18 cellular contexts compared by ENCODE assay signal in the genomic region with DNA sequence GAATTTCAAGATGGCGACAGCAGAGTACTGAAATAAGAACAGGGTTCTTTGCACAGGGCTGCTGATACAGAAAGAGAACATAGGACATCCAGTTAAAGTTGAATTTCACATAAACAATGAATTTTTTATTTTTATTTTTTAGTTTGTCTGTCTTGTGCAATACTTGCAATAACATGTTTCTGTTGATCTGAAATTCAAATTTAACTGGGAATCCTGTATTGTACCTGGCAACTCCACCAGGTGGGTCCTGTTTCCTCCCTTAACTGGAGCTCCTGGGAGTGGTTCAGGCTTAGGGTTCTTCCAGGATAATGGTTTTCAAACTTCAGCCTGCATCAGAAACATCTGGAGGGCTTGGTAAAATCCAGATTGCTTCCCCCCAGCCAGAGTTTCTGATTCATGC.
"Had no signal": no experiment of that assay in that cellular context is flagged by ENCODE, and none has a peak within 500 bp of the region (broad histone marks: within the 10 kb centered on the region; RNA-seq: fewer than 3 reads in every experiment).

No MANE protein-coding gene starts in this region.

- H3K9me3 Mint-ChIP-seq: natural killer cell treated with Interleukin-12 subunit alpha and Interleukin-12 subunit beta and Interleukin-15 and Interleukin-18, amount 100 ng/mL, for 72 hours; stimulated activated naive CD8-positive, alpha-beta T cell treated with anti-CD3 and anti-CD28 coated beads, Interleukin-15, amount 100 ng/mL, for 72 hours; type B pancreatic cell had no signal

- FAIRE-seq: islet of Langerhans, pancreas had no signal

- H3K27me3 ChIP-seq: dorsolateral prefrontal cortex, gastrocnemius medialis, heart left ventricle, left lung, pancreas, tibial artery had no signal

- H3K27ac Mint-ChIP-seq: naive B cell had no signal

- H3K27ac ChIP-seq: dorsolateral prefrontal cortex, gastrocnemius medialis, left lung, pancreas, skin epidermis, tibial artery had no signal

- H3K9me3 ChIP-seq: gastrocnemius medialis, heart left ventricle, left lung, mucosa of descending colon, pancreas, tibial artery had no signal

- H3K36me3 ChIP-seq: gastrocnemius medialis, heart left ventricle, left lung, pancreas, tibial artery had no signal

- H3K27me3 Mint-ChIP-seq: stimulated activated naive CD8-positive, alpha-beta T cell treated with anti-CD3 and anti-CD28 coated beads, Interleukin-15, amount 100 ng/mL, for 72 hours; type B pancreatic cell had no signal

- H3K4me1 ChIP-seq: gastrocnemius medialis, pancreas had no signal

- H3K36me3 Mint-ChIP-seq: mesothelial cell of epicardium; naive B cell; natural killer cell treated with Interleukin-12 subunit alpha and Interleukin-12 subunit beta and Interleukin-15 and Interleukin-18, amount 100 ng/mL, for 72 hours; type B pancreatic cell had no signal

- H3K4me3 Mint-ChIP-seq: mesothelial cell of epicardium; naive B cell; natural killer cell treated with Interleukin-12 subunit alpha and Interleukin-12 subunit beta and Interleukin-15 and Interleukin-18, amount 100 ng/mL, for 72 hours; stimulated activated naive CD8-positive, alpha-beta T cell treated with anti-CD3 and anti-CD28 coated beads, Interleukin-15, amount 100 ng/mL, for 72 hours had no signal

- H3K4me3 ChIP-seq: dorsolateral prefrontal cortex, gastrocnemius medialis, heart left ventricle, left lung, mucosa of descending colon, pancreas, skin epidermis, tibial artery had no signal

- H3K4me1 Mint-ChIP-seq: naive B cell had no signal

- DNase-seq: cortex of kidney; effector CD4-positive, alpha-beta T cell; left lung; naive B cell; occipital lobe; stimulated activated naive CD4-positive, alpha-beta T cell had no signal
